12 cellular contexts compared by ENCODE assay signal in genomic region chr2:19216676-19217075, GRCh38.
A peak's percentile ranks its signal among the peaks of the same experiment; 100 is the strongest.
DNase-seq lines count a peak whose midpoint lies in the region; ATAC-seq lines count a peak whose summit lies in the region.
"Had no signal": no experiment of that assay in that cellular context is flagged by ENCODE, and none has a peak within 500 bp of the region (broad histone marks: within the 10 kb centered on the region; RNA-seq: fewer than 3 reads in every experiment).

No MANE protein-coding gene starts in this region.

- DNase-seq in DMS 273 treated with DMSO at 0.1 percent for 48 hours (lab: John Stamatoyannopoulos, UW) (peak; percentile 10), M059J (ENCODE audit: low read depth) (peak; percentile 4), fibroblast of gingiva (ENCODE audit: low read depth) (peak; percentile 22), AG08396 (ENCODE audit: low spot score) (no peak)
- DNase-seq: CD4-positive, CD25-positive, alpha-beta regulatory T cell; DMS79; EL had no signal

- no peak for ATAC-seq in HG03045 (IDR thresholded peaks at IDR 0.05; ENCODE audit: unreplicated experiment)
- no peak for ATAC-seq in GM21423 (IDR thresholded peaks at IDR 0.05; ENCODE audit: unreplicated experiment)
- ATAC-seq: A549, HepG2, K562 had no signal
